In genomic region chr22:45239378-45240136, GRCh38 we compare ENCODE assay signal across 8 cellular contexts. TPM values are rescaled to one million over a fixed set of nuclear protein-coding genes. Genes with fewer than 3 reads are reported as not detected.
DNase-seq lines count a peak whose midpoint lies in the region; ATAC-seq and TF ChIP-seq lines count a peak whose summit lies in the region.

No MANE protein-coding gene starts in this region.

- DNase-seq in SKM-1 treated with dmso at 0.1 percent for 144 hours (lab: John Stamatoyannopoulos, UW; ENCODE audit: unreplicated experiment) (peak; percentile 67), fibroblast of villous mesenchyme (ENCODE audit: low read depth) (no peak), retinal pigment epithelial cell (ENCODE audit: low read depth) (no peak), GM13976 (ENCODE audit: low spot score) (no peak), GM10248 (ENCODE audit: extremely low spot score) (no peak), medulla oblongata (ENCODE audit: extremely low spot score) (no peak)

- H3K9me3 ChIP-seq in HEK293 (ENCODE audit: control insufficient read depth, insufficient read depth, low read depth, low read length): no peaks in the 10 kb centered on the region

- H3K36me3 ChIP-seq in HEK293 (ENCODE audit: control insufficient read depth in 2 of 2, insufficient read depth in 1 of 2, low read length in 2 of 2): peaks cover 0 to 33% of the 10 kb centered on the region in 2 experiments

- H3K27ac ChIP-seq in HEK293 (ENCODE audit: extremely low read depth, low read depth, low read length): no peak overlapping the region; the same call in 1 of the 2 replicates

- ATAC-seq in GM21381 (IDR thresholded peaks at IDR 0.05; ENCODE audit: unreplicated experiment): no peak

- in situ Hi-C loops in GM13976 (cut with MboI; ENCODE audit: low sequenced_read_pairs, unreplicated experiment): no loop called here

- POLR2A ChIA-PET in HEK293 (lab: Yijun Ruan, JAX) (no interaction called here), GM10248 (lab: Yijun Ruan, JAX) (no interaction called here)

- TF ChIP-seq CTCF in HEK293 (tag by site-specific recombination; IDR thresholded peaks at IDR 0.05) (no peak), fibroblast of villous mesenchyme (IDR thresholded peaks at IDR 0.05; ENCODE audit: insufficient read depth, low read depth, low read length) (no peak), retinal pigment epithelial cell (conservative IDR thresholded peaks at IDR 0.05; ENCODE audit: low read depth, low read length) (no peak), GM13976 (IDR thresholded peaks at IDR 0.05; ENCODE audit: borderline replicate concordance, control extremely low read depth, extremely low read depth, insufficient read depth, missing control alignments) (no peak), GM10248 (IDR thresholded peaks at IDR 0.05; ENCODE audit: control extremely low read depth, extremely low read depth, low read depth, missing control alignments) (no peak)

- peaks cover 8% of the 10 kb centered on the region for H3K4me1 ChIP-seq in HEK293 (ENCODE audit: control insufficient read depth, insufficient read depth, low read length)

- CTCF ChIA-PET in HEK293 (lab: Yijun Ruan, JAX) (no interaction called here), GM10248 (lab: Yijun Ruan, JAX) (no interaction called here)

- H3K4me3 ChIP-seq in HEK293 (ENCODE audit: low read depth, low read length) (peak overlapping the region; percentile 62), fibroblast of villous mesenchyme (ENCODE audit: low read depth, low read length) (peak overlapping the region; percentile 64), retinal pigment epithelial cell (ENCODE audit: low read length) (peak overlapping the region; percentile 59)

TF ChIP-seq in HEK293, 187 proteins besides CTCF, POLR2A, EP300 and RAD21 (continues in another document):
- TF ChIP-seq ZNF629 (tag by site-specific recombination; IDR thresholded peaks at IDR 0.05): 0 out of 2 replicates have a peak, but pooled peaks have one; percentile 37
- TF ChIP-seq KLF10 (tag by site-specific recombination; IDR thresholded peaks at IDR 0.05): no peak
- peak; percentile 48; the same call in 1 of the 2 replicates for TF ChIP-seq GLIS1 (tag by site-specific recombination; IDR thresholded peaks at IDR 0.05)
- TF ChIP-seq MZF1 (tag by site-specific recombination; IDR thresholded peaks at IDR 0.05; ENCODE audit: borderline replicate concordance): 0 out of 2 replicates have a peak, but pooled peaks have one; percentile 64
- TF ChIP-seq ZNF624 (tag by site-specific recombination; IDR thresholded peaks at IDR 0.05): no peak
- TF ChIP-seq HIC1 (tag by site-specific recombination; IDR thresholded peaks at IDR 0.05): no peak
- no peak for TF ChIP-seq ZNF626 (tag by site-specific recombination; IDR thresholded peaks at IDR 0.05)
- TF ChIP-seq KLF1 (tag by site-specific recombination; IDR thresholded peaks at IDR 0.05): peak; percentile 69
- peak; percentile 76 for TF ChIP-seq GLIS2 (tag by site-specific recombination; IDR thresholded peaks at IDR 0.05)
- no peak for TF ChIP-seq ATF2 (tag by site-specific recombination; IDR thresholded peaks at IDR 0.05; ENCODE audit: low read depth)
- peak; percentile 51 for TF ChIP-seq KLF17 (tag by site-specific recombination; IDR thresholded peaks at IDR 0.05)
- peak; percentile 15; the same call in 1 of the 2 replicates for TF ChIP-seq SP3 (tag by site-specific recombination; IDR thresholded peaks at IDR 0.05)
- TF ChIP-seq SCRT2 (tag by site-specific recombination; IDR thresholded peaks at IDR 0.05): 0 out of 2 replicates have a peak, but pooled peaks have one; percentile 31
- no peak for TF ChIP-seq ZNF558 (tag by site-specific recombination; IDR thresholded peaks at IDR 0.05)
- peak; percentile 25; the same call in 1 of the 2 replicates for TF ChIP-seq ZIC2 (tag by site-specific recombination; IDR thresholded peaks at IDR 0.05)
- TF ChIP-seq PATZ1 (tag by site-specific recombination; IDR thresholded peaks at IDR 0.05): peak; percentile 27; the same call in 1 of the 2 replicates
- TF ChIP-seq ZBTB48 (tag by site-specific recombination; IDR thresholded peaks at IDR 0.05): no peak
- no peak for TF ChIP-seq ZSCAN30 (tag by site-specific recombination; IDR thresholded peaks at IDR 0.05)
- no peak for TF ChIP-seq INSM2 (tag by site-specific recombination; IDR thresholded peaks at IDR 0.05)
- TF ChIP-seq ZNF398 (tag by site-specific recombination; IDR thresholded peaks at IDR 0.05): peak; percentile 36; the same call in 1 of the 2 replicates

RNA-seq across cellular contexts. Expression of gene KIAA0930, which starts 1.1 kb away (rescaled TPM):
- 44.5 and 55.4 TPM in 2 replicates for total RNA-seq in fibroblast of villous mesenchyme

RNA-seq across cellular contexts. Expression of gene UPK3A, which starts 45.2 kb away (rescaled TPM):
- not detected in 2 replicates for total RNA-seq in fibroblast of villous mesenchyme
